In genomic region chr15:98866503-98866902, GRCh38 we compare ENCODE assay signal across 8 cellular contexts.
DNase-seq lines count a peak whose midpoint lies in the region; ATAC-seq and TF ChIP-seq lines count a peak whose summit lies in the region.

No MANE protein-coding gene starts in this region.

- DNase-seq in NCI-H748 (lab: John Stamatoyannopoulos, UW; ENCODE audit: unreplicated experiment) = peak; percentile 41
- no peak for DNase-seq in NCI-H748 treated with DMSO at 0.1 percent for 48 hours (lab: John Stamatoyannopoulos, UW)
- peak; percentile 59 for DNase-seq in SK-N-SH
- DNase-seq in fibroblast of the aortic adventitia (ENCODE audit: low read depth) = peak; percentile 79
- no peak for DNase-seq in sciatic nerve (ENCODE audit: low spot score)
- DNase-seq in stimulated activated CD4-positive, alpha-beta T cell treated with anti-CD3 and anti-CD28 coated beads, Interleukin-1b, Interleukin-23, amount 100 ng/mL, for 48 hours = no peak

- H3K9me2 ChIP-seq in SK-N-SH = no peaks in the 10 kb centered on the region

- no peaks in the 10 kb centered on the region for H3K9me3 ChIP-seq in SK-N-SH

- TF ChIP-seq EP300 in SK-N-SH (IDR thresholded peaks at IDR 0.05; ENCODE audit: borderline replicate concordance in 1 of 2, low read depth in 1 of 2, low read length in 1 of 2) = no peak

- TF ChIP-seq CTCF in SK-N-SH (IDR thresholded peaks at IDR 0.05) = no peak
- TF ChIP-seq CTCF in fibroblast of the aortic adventitia (IDR thresholded peaks at IDR 0.05; ENCODE audit: insufficient read depth, low read length) = no peak

- CTCF ChIA-PET in SK-N-SH (lab: Yijun Ruan, JAX) = interaction anchor here (1.4 to 2.8 kb wide), 5 partner anchors 10 to 348 kb away, joined by 4 to 19 read pairs (median 10); no protein-coding TSS in a partner anchor

- peak overlapping the region; percentile 80 for H3K4me2 ChIP-seq in SK-N-SH

- ATAC-seq in sciatic nerve (peak; percentile 45), GM21737 (IDR thresholded peaks at IDR 0.05; ENCODE audit: unreplicated experiment) (no peak), HG03354 (IDR thresholded peaks at IDR 0.05; ENCODE audit: poor library complexity, severe bottlenecking, unreplicated experiment) (no peak)

- H3K27ac ChIP-seq in SK-N-SH (ENCODE audit: low read depth in 2 of 2, low read length in 1 of 2) = peak overlapping the region; percentile 90 to 91

- WGBS in SK-N-SH (ENCODE audit: low lambda C conversion rate) = 24% methylated on average over 11 of the region's 11 CpGs

- H3K9ac ChIP-seq in SK-N-SH = peak overlapping the region; percentile 78

- H3K36me3 ChIP-seq in SK-N-SH (replicated peaks in 1 of 2; ENCODE audit: control insufficient read depth in 1 of 2, insufficient read depth in 2 of 2, low read length in 1 of 2) = no peaks in the 10 kb centered on the region

- peaks cover 3 to 23% of the 10 kb centered on the region in 2 experiments; a peak in 3 of 4 replicates for H3K4me1 ChIP-seq in SK-N-SH (ENCODE audit: control insufficient read depth in 1 of 2, insufficient read depth in 2 of 2, low read depth in 1 of 2, low read length in 1 of 2)

- TF ChIP-seq RAD21 in SK-N-SH (IDR thresholded peaks at IDR 0.05; ENCODE audit: low read length) = no peak

- peaks cover 58% of the 10 kb centered on the region for H3K79me2 ChIP-seq in SK-N-SH (ENCODE audit: insufficient read depth)

- H4K20me1 ChIP-seq in SK-N-SH (ENCODE audit: insufficient read depth) = no peaks in the 10 kb centered on the region

- H3K27me3 ChIP-seq in SK-N-SH (ENCODE audit: insufficient read depth) = no peaks in the 10 kb centered on the region

- H2AFZ ChIP-seq in SK-N-SH (ENCODE audit: low read depth) = peak overlapping the region; percentile 64

- H3F3A ChIP-seq in SK-N-SH (replicated peaks; ENCODE audit: insufficient read depth) = peaks cover 11% of the 10 kb centered on the region

- intact Hi-C loops in sciatic nerve (cut with DNase I) = no loop called here

- POLR2A ChIA-PET in SK-N-SH (lab: Yijun Ruan, JAX) = interaction anchor here (0.7 to 0.9 kb wide), 2 partner anchors 11 to 16 kb away, joined by 3 to 5 read pairs; no protein-coding TSS in a partner anchor

- H3K4me3 ChIP-seq in SK-N-SH (ENCODE audit: low read depth in 2 of 2, low read length in 1 of 2) (peak overlapping the region; percentile 60 to 65), fibroblast of the aortic adventitia (ENCODE audit: low read depth, low read length) (peak overlapping the region; percentile 64)

TF ChIP-seq in SK-N-SH, 30 proteins besides CTCF, POLR2A, EP300 and RAD21:
- no peak; the same call in 1 of the 2 replicates for TF ChIP-seq TAF1 (IDR thresholded peaks at IDR 0.05; ENCODE audit: borderline replicate concordance, low read depth, low read length)
- no peak for TF ChIP-seq RFX5 (IDR thresholded peaks at IDR 0.05; ENCODE audit: low read length)
- TF ChIP-seq, protein P1, sequence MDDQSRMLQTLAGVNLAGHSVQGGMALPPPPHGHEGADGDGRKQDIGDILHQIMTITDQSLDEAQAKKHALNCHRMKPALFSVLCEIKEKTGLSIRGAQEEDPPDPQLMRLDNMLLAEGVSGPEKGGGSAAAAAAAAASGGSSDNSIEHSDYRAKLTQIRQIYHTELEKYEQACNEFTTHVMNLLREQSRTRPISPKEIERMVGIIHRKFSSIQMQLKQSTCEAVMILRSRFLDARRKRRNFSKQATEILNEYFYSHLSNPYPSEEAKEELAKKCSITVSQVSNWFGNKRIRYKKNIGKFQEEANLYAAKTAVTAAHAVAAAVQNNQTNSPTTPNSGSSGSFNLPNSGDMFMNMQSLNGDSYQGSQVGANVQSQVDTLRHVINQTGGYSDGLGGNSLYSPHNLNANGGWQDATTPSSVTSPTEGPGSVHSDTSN (IDR thresholded peaks at IDR 0.05) = peak; percentile 77
- TF ChIP-seq MEF2A (IDR thresholded peaks at IDR 0.05; ENCODE audit: borderline replicate concordance, low read depth) = no peak
- TF ChIP-seq FOSL2 (IDR thresholded peaks at IDR 0.05; ENCODE audit: borderline replicate concordance, low read depth) = peak; percentile 38; the same call in 1 of the 2 replicates
- TF ChIP-seq USF1 (IDR thresholded peaks at IDR 0.05; ENCODE audit: borderline replicate concordance, low read depth) = no peak
- no peak for TF ChIP-seq GATA2 (CRISPR knock-in tag; IDR thresholded peaks at IDR 0.05)
- TF ChIP-seq TEAD4 (IDR thresholded peaks at IDR 0.05; ENCODE audit: borderline replicate concordance, insufficient read depth) = no peak
- no peak for TF ChIP-seq POLR2AphosphoS5 (IDR thresholded peaks at IDR 0.05; ENCODE audit: low read depth, low read length)
- no peak for TF ChIP-seq RCOR1 (IDR thresholded peaks at IDR 0.05; ENCODE audit: low read length)
- TF ChIP-seq, protein P2, sequence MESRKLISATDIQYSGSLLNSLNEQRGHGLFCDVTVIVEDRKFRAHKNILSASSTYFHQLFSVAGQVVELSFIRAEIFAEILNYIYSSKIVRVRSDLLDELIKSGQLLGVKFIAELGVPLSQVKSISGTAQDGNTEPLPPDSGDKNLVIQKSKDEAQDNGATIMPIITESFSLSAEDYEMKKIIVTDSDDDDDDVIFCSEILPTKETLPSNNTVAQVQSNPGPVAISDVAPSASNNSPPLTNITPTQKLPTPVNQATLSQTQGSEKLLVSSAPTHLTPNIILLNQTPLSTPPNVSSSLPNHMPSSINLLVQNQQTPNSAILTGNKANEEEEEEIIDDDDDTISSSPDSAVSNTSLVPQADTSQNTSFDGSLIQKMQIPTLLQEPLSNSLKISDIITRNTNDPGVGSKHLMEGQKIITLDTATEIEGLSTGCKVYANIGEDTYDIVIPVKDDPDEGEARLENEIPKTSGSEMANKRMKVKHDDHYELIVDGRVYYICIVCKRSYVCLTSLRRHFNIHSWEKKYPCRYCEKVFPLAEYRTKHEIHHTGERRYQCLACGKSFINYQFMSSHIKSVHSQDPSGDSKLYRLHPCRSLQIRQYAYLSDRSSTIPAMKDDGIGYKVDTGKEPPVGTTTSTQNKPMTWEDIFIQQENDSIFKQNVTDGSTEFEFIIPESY (IDR thresholded peaks at IDR 0.05; ENCODE audit: borderline replicate concordance, low read depth) = no peak
- TF ChIP-seq NRF1 (IDR thresholded peaks at IDR 0.05; ENCODE audit: low read depth, low read length) = no peak
- TF ChIP-seq IRF3 (IDR thresholded peaks at IDR 0.05; ENCODE audit: low read depth, low read length) = no peak
- TF ChIP-seq USF2 (IDR thresholded peaks at IDR 0.05; ENCODE audit: borderline replicate concordance, low read depth, low read length) = no peak

Comparison
In these comparisons a context has a peak if more than half of its experiments do, and no peak if none do; other contexts are left out.
1. DNase-seq: peak in NCI-H748 (single experiment), SK-N-SH (single experiment) and fibroblast of the aortic adventitia (single experiment); none in NCI-H748 treated with DMSO at 0.1 percent for 48 hours (single experiment), sciatic nerve (single experiment) and stimulated activated CD4-positive, alpha-beta T cell treated with anti-CD3 and anti-CD28 coated beads, Interleukin-1b, Interleukin-23, amount 100 ng/mL, for 48 hours (single experiment).